ENCODE assay signal across 12 cellular contexts in genomic region chr7:71982847-71983246, GRCh38.
"Had no signal": no experiment of that assay in that cellular context is flagged by ENCODE, and none has a peak within 500 bp of the region (broad histone marks: within the 10 kb centered on the region; RNA-seq: fewer than 3 reads in every experiment).

No MANE protein-coding gene starts in this region.

- DNase-seq: activated CD4-positive, alpha-beta memory T cell treated with anti-CD3 and anti-CD28 coated beads for 36 hours; activated gamma-delta T cell treated with Interleukin-2 at 50 U/mL for 16 hours; activated naive CD8-positive, alpha-beta T cell treated with anti-CD3 and anti-CD28 coated beads for 36 hours; activated T-cell treated with anti-CD3 and anti-CD28 coated beads, Interleukin-2, amount 50 U/mL, for 72 hours; glutamatergic neuron; naive thymus-derived CD4-positive, alpha-beta T cell; stomach; uterus had no signal

- H3K4me1 Mint-ChIP-seq: activated naive CD8-positive, alpha-beta T cell treated with anti-CD3 and anti-CD28 coated beads for 36 hours had no signal

- H3K36me3 Mint-ChIP-seq: activated CD4-positive, alpha-beta memory T cell treated with anti-CD3 and anti-CD28 coated beads for 36 hours; activated naive CD8-positive, alpha-beta T cell treated with anti-CD3 and anti-CD28 coated beads for 36 hours had no signal

- ATAC-seq: activated T-cell treated with anti-CD3 and anti-CD28 coated beads, Interleukin-2, amount 50 U/mL, for 72 hours; naive thymus-derived CD4-positive, alpha-beta T cell had no signal

- H3K36me3 ChIP-seq: neutrophil, right atrium auricular region, stomach, thoracic aorta, uterus had no signal

- H3K27ac ChIP-seq: neutrophil, right atrium auricular region, skin epidermis, stomach, thoracic aorta, uterus had no signal

- H3K9me3 Mint-ChIP-seq: activated naive CD8-positive, alpha-beta T cell treated with anti-CD3 and anti-CD28 coated beads for 36 hours had no signal

- H3K4me3 ChIP-seq: right atrium auricular region, skin epidermis, stomach, thoracic aorta, uterus had no signal

- H3K9me3 ChIP-seq: neutrophil, right atrium auricular region, stomach, thoracic aorta, uterus had no signal

- H3K27me3 Mint-ChIP-seq: activated CD4-positive, alpha-beta memory T cell treated with anti-CD3 and anti-CD28 coated beads for 36 hours; activated naive CD8-positive, alpha-beta T cell treated with anti-CD3 and anti-CD28 coated beads for 36 hours had no signal

- H3K4me1 ChIP-seq: right atrium auricular region, stomach, uterus had no signal

- H3K27me3 ChIP-seq: right atrium auricular region, stomach, uterus had no signal

- H3K27ac Mint-ChIP-seq: activated CD4-positive, alpha-beta memory T cell treated with anti-CD3 and anti-CD28 coated beads for 36 hours; activated naive CD8-positive, alpha-beta T cell treated with anti-CD3 and anti-CD28 coated beads for 36 hours; activated T-cell treated with anti-CD3 and anti-CD28 coated beads, Interleukin-2, amount 50 U/mL, for 72 hours; naive thymus-derived CD4-positive, alpha-beta T cell had no signal

- H3K4me3 Mint-ChIP-seq: activated CD4-positive, alpha-beta memory T cell treated with anti-CD3 and anti-CD28 coated beads for 36 hours; activated naive CD8-positive, alpha-beta T cell treated with anti-CD3 and anti-CD28 coated beads for 36 hours; activated T-cell treated with anti-CD3 and anti-CD28 coated beads, Interleukin-2, amount 50 U/mL, for 72 hours; naive thymus-derived CD4-positive, alpha-beta T cell had no signal
